ENCODE assay signal across 2 cellular contexts in the genomic region with DNA sequence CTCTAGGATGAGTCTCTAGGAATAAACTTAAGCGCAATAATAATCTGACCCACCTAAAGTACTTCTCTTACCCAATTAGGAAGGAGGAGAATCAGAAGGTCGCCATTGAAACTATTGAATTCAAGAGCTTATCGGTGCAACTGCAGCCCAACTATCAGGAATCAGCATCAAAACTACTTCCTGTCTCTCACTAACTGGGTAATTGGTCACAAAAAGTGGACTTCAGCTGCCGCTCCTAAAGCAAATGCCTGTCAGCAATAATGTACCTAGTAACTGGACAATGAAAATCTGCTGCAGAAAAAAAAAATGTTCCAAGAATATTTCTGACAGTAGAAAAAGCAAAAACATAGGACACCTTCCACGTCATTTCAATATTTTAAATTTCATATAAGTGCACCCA.
TF ChIP-seq lines count a peak whose summit lies in the region.

No MANE protein-coding gene starts in this region.

TF ChIP-seq in A549, 52 proteins besides CTCF, POLR2A, EP300 and RAD21:
- no peak for TF ChIP-seq JUNB (IDR thresholded peaks at IDR 0.05)
- no peak for TF ChIP-seq GATA3 (IDR thresholded peaks at IDR 0.05; ENCODE audit: borderline replicate concordance)
- no peak for TF ChIP-seq MYC (IDR thresholded peaks at IDR 0.05; ENCODE audit: borderline replicate concordance, low read length)
- TF ChIP-seq ZSCAN20 (CRISPR knock-in tag; IDR thresholded peaks at IDR 0.05) = no peak
- no peak for TF ChIP-seq CHD2 (IDR thresholded peaks at IDR 0.05; ENCODE audit: low read length, partially characterized antibody)
- TF ChIP-seq, protein P1, sequence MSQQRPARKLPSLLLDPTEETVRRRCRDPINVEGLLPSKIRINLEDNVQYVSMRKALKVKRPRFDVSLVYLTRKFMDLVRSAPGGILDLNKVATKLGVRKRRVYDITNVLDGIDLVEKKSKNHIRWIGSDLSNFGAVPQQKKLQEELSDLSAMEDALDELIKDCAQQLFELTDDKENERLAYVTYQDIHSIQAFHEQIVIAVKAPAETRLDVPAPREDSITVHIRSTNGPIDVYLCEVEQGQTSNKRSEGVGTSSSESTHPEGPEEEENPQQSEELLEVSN (IDR thresholded peaks at IDR 0.05; ENCODE audit: borderline replicate concordance, low read depth) = no peak
- no peak for TF ChIP-seq FOSL2 (IDR thresholded peaks at IDR 0.05)
- TF ChIP-seq FOSL2 (CRISPR knock-in tag; IDR thresholded peaks at IDR 0.05) = no peak

TF ChIP-seq in K562, 482 proteins besides CTCF, POLR2A, EP300 and RAD21:
- TF ChIP-seq NFIX (CRISPR knock-in tag; IDR thresholded peaks at IDR 0.05; ENCODE audit: low read depth) = no peak
- TF ChIP-seq, protein P2, sequence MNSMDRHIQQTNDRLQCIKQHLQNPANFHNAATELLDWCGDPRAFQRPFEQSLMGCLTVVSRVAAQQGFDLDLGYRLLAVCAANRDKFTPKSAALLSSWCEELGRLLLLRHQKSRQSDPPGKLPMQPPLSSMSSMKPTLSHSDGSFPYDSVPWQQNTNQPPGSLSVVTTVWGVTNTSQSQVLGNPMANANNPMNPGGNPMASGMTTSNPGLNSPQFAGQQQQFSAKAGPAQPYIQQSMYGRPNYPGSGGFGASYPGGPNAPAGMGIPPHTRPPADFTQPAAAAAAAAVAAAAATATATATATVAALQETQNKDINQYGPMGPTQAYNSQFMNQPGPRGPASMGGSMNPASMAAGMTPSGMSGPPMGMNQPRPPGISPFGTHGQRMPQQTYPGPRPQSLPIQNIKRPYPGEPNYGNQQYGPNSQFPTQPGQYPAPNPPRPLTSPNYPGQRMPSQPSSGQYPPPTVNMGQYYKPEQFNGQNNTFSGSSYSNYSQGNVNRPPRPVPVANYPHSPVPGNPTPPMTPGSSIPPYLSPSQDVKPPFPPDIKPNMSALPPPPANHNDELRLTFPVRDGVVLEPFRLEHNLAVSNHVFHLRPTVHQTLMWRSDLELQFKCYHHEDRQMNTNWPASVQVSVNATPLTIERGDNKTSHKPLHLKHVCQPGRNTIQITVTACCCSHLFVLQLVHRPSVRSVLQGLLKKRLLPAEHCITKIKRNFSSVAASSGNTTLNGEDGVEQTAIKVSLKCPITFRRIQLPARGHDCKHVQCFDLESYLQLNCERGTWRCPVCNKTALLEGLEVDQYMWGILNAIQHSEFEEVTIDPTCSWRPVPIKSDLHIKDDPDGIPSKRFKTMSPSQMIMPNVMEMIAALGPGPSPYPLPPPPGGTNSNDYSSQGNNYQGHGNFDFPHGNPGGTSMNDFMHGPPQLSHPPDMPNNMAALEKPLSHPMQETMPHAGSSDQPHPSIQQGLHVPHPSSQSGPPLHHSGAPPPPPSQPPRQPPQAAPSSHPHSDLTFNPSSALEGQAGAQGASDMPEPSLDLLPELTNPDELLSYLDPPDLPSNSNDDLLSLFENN (IDR thresholded peaks at IDR 0.05; ENCODE audit: low read depth in 2 of 2, low read length in 2 of 2) = no peak
- 0 out of 2 replicates have a peak, but pooled peaks have one; percentile 34 for TF ChIP-seq TEAD4 (IDR thresholded peaks at IDR 0.05; ENCODE audit: low read length)
- no peak for TF ChIP-seq TEAD4 (CRISPR knock-in tag; IDR thresholded peaks at IDR 0.05; ENCODE audit: borderline replicate concordance)
- TF ChIP-seq SPI1 (IDR thresholded peaks at IDR 0.05; ENCODE audit: borderline replicate concordance, low read depth, low read length) = 0 out of 2 replicates have a peak, but pooled peaks have one; percentile 13
- TF ChIP-seq, protein P3, sequence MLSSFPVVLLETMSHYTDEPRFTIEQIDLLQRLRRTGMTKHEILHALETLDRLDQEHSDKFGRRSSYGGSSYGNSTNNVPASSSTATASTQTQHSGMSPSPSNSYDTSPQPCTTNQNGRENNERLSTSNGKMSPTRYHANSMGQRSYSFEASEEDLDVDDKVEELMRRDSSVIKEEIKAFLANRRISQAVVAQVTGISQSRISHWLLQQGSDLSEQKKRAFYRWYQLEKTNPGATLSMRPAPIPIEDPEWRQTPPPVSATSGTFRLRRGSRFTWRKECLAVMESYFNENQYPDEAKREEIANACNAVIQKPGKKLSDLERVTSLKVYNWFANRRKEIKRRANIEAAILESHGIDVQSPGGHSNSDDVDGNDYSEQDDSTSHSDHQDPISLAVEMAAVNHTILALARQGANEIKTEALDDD (IDR thresholded peaks at IDR 0.05) = peak; percentile 56; the same call in 1 of the 2 replicates
- TF ChIP-seq GABPA (tag; conservative IDR thresholded peaks at IDR 0.05; ENCODE audit: low read depth) = 0 out of 2 replicates have a peak, but pooled peaks have one; percentile 17
- no peak for TF ChIP-seq CHCHD3 (CRISPR knock-in tag; IDR thresholded peaks at IDR 0.05)
- TF ChIP-seq, protein P4, sequence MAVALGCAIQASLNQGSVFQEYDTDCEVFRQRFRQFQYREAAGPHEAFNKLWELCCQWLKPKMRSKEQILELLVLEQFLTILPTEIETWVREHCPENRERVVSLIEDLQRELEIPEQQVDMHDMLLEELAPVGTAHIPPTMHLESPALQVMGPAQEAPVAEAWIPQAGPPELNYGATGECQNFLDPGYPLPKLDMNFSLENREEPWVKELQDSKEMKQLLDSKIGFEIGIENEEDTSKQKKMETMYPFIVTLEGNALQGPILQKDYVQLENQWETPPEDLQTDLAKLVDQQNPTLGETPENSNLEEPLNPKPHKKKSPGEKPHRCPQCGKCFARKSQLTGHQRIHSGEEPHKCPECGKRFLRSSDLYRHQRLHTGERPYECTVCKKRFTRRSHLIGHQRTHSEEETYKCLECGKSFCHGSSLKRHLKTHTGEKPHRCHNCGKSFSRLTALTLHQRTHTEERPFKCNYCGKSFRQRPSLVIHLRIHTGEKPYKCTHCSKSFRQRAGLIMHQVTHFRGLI (CRISPR knock-in tag; IDR thresholded peaks at IDR 0.05) = no peak
- TF ChIP-seq TAL1 (IDR thresholded peaks at IDR 0.05) = 0 out of 2 replicates have a peak, but pooled peaks have one; percentile 27
- TF ChIP-seq ELF1 (tag; IDR thresholded peaks at IDR 0.05) = peak; percentile 19; the same call in 1 of the 2 replicates
- TF ChIP-seq ETV1 (tag; conservative IDR thresholded peaks at IDR 0.05; ENCODE audit: low read depth) = peak; percentile 46
